ENCODE assay signal across 25 cellular contexts in the genomic region with DNA sequence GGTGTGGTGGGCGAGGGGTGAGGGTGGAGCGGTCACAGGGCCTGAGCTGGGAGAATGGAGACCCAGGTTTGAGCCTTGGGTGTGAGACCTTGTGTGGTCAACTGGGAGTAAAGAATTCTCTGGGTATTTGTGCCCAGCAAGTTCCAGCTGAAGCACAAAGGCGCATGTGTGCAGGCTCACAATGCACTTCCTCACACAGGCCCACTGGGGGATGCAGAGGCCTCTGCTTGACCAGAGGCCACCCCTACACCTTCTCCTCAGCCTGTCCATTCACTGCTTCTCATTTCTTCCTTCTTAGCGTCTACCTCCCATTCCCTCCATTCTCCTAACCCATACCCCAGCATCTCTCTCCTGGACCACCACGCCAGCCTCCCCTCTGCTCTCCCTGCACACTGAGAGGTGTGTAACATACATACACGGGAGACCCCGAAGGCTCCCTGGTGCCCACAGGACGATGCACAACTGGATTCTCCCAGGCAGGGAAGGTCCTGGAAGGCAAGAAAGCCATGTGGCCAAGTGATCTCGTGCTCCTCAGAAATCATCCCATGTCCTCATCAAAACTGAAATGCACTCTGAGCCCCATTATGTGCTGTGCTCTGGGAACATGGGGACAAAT. TPM values are rescaled to one million over a fixed set of nuclear protein-coding genes. Genes with fewer than 3 reads are reported as not detected.
DNase-seq lines count a peak whose midpoint lies in the region; ATAC-seq, FAIRE-seq and TF ChIP-seq lines count a peak whose summit lies in the region.
"Had no signal": no experiment of that assay in that cellular context is flagged by ENCODE, and none has a peak within 500 bp of the region (broad histone marks: within the 10 kb centered on the region; RNA-seq: fewer than 3 reads in every experiment).

No MANE protein-coding gene starts in this region.

- H3K36me3 ChIP-seq in H7 (replicated peaks; ENCODE audit: control insufficient read depth, insufficient read depth, low read length), result no peaks in the 10 kb centered on the region
- H3K36me3 ChIP-seq in GM12878 (ENCODE audit: control insufficient read depth in 2 of 2, insufficient read depth in 2 of 2, low read length in 1 of 2), result no peaks in the 10 kb centered on the region
- H3K36me3 ChIP-seq: HAP-1 had no signal

- peak; percentile 7 for ATAC-seq in HG03175 (IDR thresholded peaks at IDR 0.05; ENCODE audit: unreplicated experiment)
- peak; percentile 9 for ATAC-seq in GM12878
- no peak for ATAC-seq in GM19035 (IDR thresholded peaks at IDR 0.05; ENCODE audit: unreplicated experiment)
- no peak for ATAC-seq in left ventricle myocardium superior
- ATAC-seq: Panc1, T-helper 17 cell had no signal

- SMC1A ChIA-PET in GM12878 (lab: Charles Lee; ENCODE audit: uncharacterized antibody, unreplicated experiment), result interaction anchor here (1.4 kb wide), 1 partner anchor 38 kb away, joined by 4 read pairs; no protein-coding TSS in a partner anchor

- no peak for TF ChIP-seq RAD21 in GM12878 (IDR thresholded peaks at IDR 0.05; ENCODE audit: insufficient read depth, low read depth, low read length)

- H3K4me1 ChIP-seq in GM12878 (ENCODE audit: control insufficient read depth, insufficient read depth, low read length), result peaks cover 18% of the 10 kb centered on the region
- H3K4me1 ChIP-seq: HAP-1 had no signal

- in situ Hi-C loops in GM12878 (cut with MboI), result no loop called here

- H3K9ac ChIP-seq in GM12878 (ENCODE audit: control insufficient read depth, insufficient read depth, low read length), result no peak overlapping the region
- H3K9ac ChIP-seq: GM23248, SK-N-SH had no signal

- TF ChIP-seq EP300 in GM12878 (IDR thresholded peaks at IDR 0.05; ENCODE audit: borderline replicate concordance in 1 of 2, control insufficient read depth in 1 of 2, low read depth in 2 of 2, low read length in 2 of 2), result no peak

- TF ChIP-seq POLR2A in GM12878 (IDR thresholded peaks at IDR 0.05; ENCODE audit: low read depth, low read length) (no peak), erythroblast (IDR thresholded peaks at IDR 0.05; ENCODE audit: low read length) (no peak)

- no peak overlapping the region for H3K27ac ChIP-seq in GM12878 (ENCODE audit: control insufficient read depth, insufficient read depth)
- H3K27ac ChIP-seq: GM23248 had no signal

- POLR2A ChIA-PET in GM12878 (lab: Charles Lee), result no interaction called here

- H2AFZ ChIP-seq in GM12878 (ENCODE audit: control insufficient read depth, low read depth, low read length), result no peak overlapping the region
- H2AFZ ChIP-seq: GM23248 had no signal

- RAD21 ChIA-PET in GM12878 (lab: Charles Lee; ENCODE audit: unreplicated experiment), result no interaction called here

- 86% methylated on average over 9 of the region's 9 CpGs for WGBS in GM12878 (ENCODE audit: insufficient coverage, insufficient replicate concordance, low lambda C conversion rate, missing lambda C conversion rate)

- H3K27me3 ChIP-seq in H7 (ENCODE audit: control insufficient read depth, insufficient read depth, low read length), result peaks cover 26% of the 10 kb centered on the region
- peaks cover 0 to 5% of the 10 kb centered on the region in 2 experiments; a peak in 3 of 4 replicates for H3K27me3 ChIP-seq in GM12878 (replicated peaks in 1 of 2; ENCODE audit: control insufficient read depth in 2 of 2, insufficient read depth in 2 of 2, low read length in 1 of 2)

- peak; percentile 6 for DNase-seq in H7
- no peak for DNase-seq in GM12878 (ENCODE audit: low read depth, low spot score)
- no peak for DNase-seq in erythroblast (lab: John Stamatoyannopoulos, UW)
- no peak for DNase-seq in NCI-H1436 (lab: John Stamatoyannopoulos, UW)
- DNase-seq in left ventricle myocardium superior, result no peak
- DNase-seq: C1 segment of cervical spinal cord; CD4-positive, alpha-beta memory T cell; COR-L47; DMS53; GM23248; KG1; MM.1S; NCI-H2081 treated with DMSO at 0.1 percent for 48 hours; NCI-H2171; NCI-H226; NCI-H510A; SIG-M5; SK-N-SH; SW 1271; T-helper 17 cell had no signal

- BruUV-seq in GM12878 (replicated peaks; lab: Mats Ljungman, UMichigan), result no TSS peak

- H3K4me3 ChIP-seq in H7 (ENCODE audit: insufficient read depth, low read depth, low read length) (no peak overlapping the region), GM12878 (no peak overlapping the region)
- H3K4me3 ChIP-seq: GM23248, HAP-1 had no signal

- TF ChIP-seq CTCF in GM12878 (IDR thresholded peaks at IDR 0.05 in 2 of 3, conservative IDR thresholded peaks at IDR 0.05 in 1 of 3; ENCODE audit: control insufficient read depth in 2 of 3, extremely low read depth in 1 of 3, insufficient read depth in 1 of 3, low read depth in 3 of 3, low read length in 3 of 3), result no peak

- intact Hi-C loops in GM12878 (cut with micrococcal nuclease; ENCODE audit: unreplicated experiment) (loop anchor here (10.0 kb wide), 1 partner anchor 432 kb away; no protein-coding TSS in a partner anchor), left ventricle myocardium superior (cut with micrococcal nuclease) (no loop called here)

- no peaks in the 10 kb centered on the region for H4K20me1 ChIP-seq in GM12878 (ENCODE audit: control insufficient read depth, insufficient read depth)

- H3K4me2 ChIP-seq in GM12878 (ENCODE audit: control insufficient read depth, insufficient read depth), result no peak overlapping the region
- H3K4me2 ChIP-seq: SK-N-SH had no signal

- H3K9me3 ChIP-seq in GM12878 (replicated peaks; ENCODE audit: control insufficient read depth, insufficient read depth, low read length), result no peaks in the 10 kb centered on the region
- H3K9me3 ChIP-seq: HAP-1, SK-N-SH had no signal

- CTCF ChIA-PET in GM12878 (lab: Yijun Ruan, JAX), result interaction anchor here (0.8 to 0.9 kb wide), 3 partner anchors 10 to 193 kb away, joined by 3 to 4 read pairs (median 3); no protein-coding TSS in a partner anchor

- FAIRE-seq in GM12878 (lab: Jason Lieb, UNC), result no peak

- H3K79me2 ChIP-seq in GM12878 (ENCODE audit: control insufficient read depth, insufficient read depth, low read length), result no peaks in the 10 kb centered on the region

TF ChIP-seq in GM12878, 131 proteins besides CTCF, POLR2A, EP300 and RAD21 (continues in another document):
- TF ChIP-seq EGR1 (IDR thresholded peaks at IDR 0.05; ENCODE audit: borderline replicate concordance in 1 of 2, low read depth in 2 of 2, low read length in 2 of 2) (no peak), RCOR1 (conservative IDR thresholded peaks at IDR 0.05; ENCODE audit: low read depth, low read length) (no peak)
- TF ChIP-seq, protein P1, sequence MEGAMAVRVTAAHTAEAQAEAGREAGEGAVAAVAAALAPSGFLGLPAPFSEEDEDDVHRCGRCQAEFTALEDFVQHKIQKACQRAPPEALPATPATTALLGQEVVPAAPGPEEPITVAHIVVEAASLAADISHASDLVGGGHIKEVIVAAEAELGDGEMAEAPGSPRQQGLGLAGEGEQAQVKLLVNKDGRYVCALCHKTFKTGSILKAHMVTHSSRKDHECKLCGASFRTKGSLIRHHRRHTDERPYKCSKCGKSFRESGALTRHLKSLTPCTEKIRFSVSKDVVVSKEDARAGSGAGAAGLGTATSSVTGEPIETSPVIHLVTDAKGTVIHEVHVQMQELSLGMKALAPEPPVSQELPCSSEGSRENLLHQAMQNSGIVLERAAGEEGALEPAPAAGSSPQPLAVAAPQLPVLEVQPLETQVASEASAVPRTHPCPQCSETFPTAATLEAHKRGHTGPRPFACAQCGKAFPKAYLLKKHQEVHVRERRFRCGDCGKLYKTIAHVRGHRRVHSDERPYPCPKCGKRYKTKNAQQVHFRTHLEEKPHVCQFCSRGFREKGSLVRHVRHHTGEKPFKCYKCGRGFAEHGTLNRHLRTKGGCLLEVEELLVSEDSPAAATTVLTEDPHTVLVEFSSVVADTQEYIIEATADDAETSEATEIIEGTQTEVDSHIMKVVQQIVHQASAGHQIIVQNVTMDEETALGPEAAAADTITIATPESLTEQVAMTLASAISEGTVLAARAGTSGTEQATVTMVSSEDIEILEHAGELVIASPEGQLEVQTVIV (IDR thresholded peaks at IDR 0.05; ENCODE audit: borderline replicate concordance, partially characterized antibody), result no peak

RNA-seq across cellular contexts. Expression of a gene that starts 12.3 kb away (rescaled TPM):
- 11.6 and 12.3 TPM in 2 replicates for total RNA-seq in H7 (2014; rRNA removed; shearing (Covaris generic))
- 2.0 and 2.7 TPM in 2 replicates for total RNA-seq in GM12878 (2013; cell fraction: nucleolus; rRNA removed)
- total RNA-seq in GM12878 (2014; rRNA removed) (0.82 and 1.6 TPM in 2 replicates), GM12878 (2014; rRNA removed; fragmentation: Illumina TruSeq; extraction: Trizol) (1.3 and 1.4 TPM in 2 replicates), GM12878 (2021) (1.5 and 3.5 TPM in 2 replicates), left ventricle myocardium superior (18.0 TPM)
- 1.1 TPM for polyA plus RNA-seq in GM12878 (2011; ENCODE audit: low read depth)
- polyA plus RNA-seq in GM12878 (2011; rRNA removed) (0.19 and 0.50 TPM in 2 replicates), GM12878 (2014; fragmentation: Illumina TruSeq; extraction: Trizol) (1.2 and 1.5 TPM in 2 replicates), GM12878 (2014; fragmentation: Nextera tagmentation; extraction: Ambion mirVana) (1 to 10 TPM in 1 of 2 experiments, under 1 TPM in 1; 0.75 to 1.1 TPM), GM12878 (2014; rRNA removed) (1.5 and 3.0 TPM in 2 replicates), GM12878 (2016; fragmentation: Nextera tagmentation; extraction: Ambion mirVana) (under 1 TPM; 0.18 to 0.94 TPM)
- 0.10 and 0.15 TPM in 2 replicates for polyA plus RNA-seq in GM12878 (2011; cell fraction: cytosol; rRNA removed)
- 0.18 and 0.48 TPM in 2 replicates for polyA plus RNA-seq in GM12878 (2011; cell fraction: nucleus; rRNA removed)
- 0.22 and 1.00 TPM in 2 replicates for polyA plus RNA-seq in GM12878 (2012)
- polyA minus RNA-seq in GM12878 (2011; rRNA and poly(A)+ RNA removed), result 0.10 and 0.15 TPM in 2 replicates
- not detected in 2 replicates for polyA minus RNA-seq in GM12878 (2011; cell fraction: cytosol; rRNA and poly(A)+ RNA removed)
- polyA minus RNA-seq in GM12878 (2011; cell fraction: nucleus; rRNA and poly(A)+ RNA removed), result under 0.01 and 0.10 TPM in 2 replicates
- total RNA-seq: CD4-positive, alpha-beta memory T cell; GM23248; OCI-LY7; T-helper 17 cell had no signal
- polyA plus RNA-seq: CD4-positive, alpha-beta memory T cell had no signal

Comparison
In these comparisons a context has a peak if more than half of its experiments do, and no peak if none do; other contexts are left out.
1. ATAC-seq: peak in HG03175 (single experiment) and GM12878 (single experiment); none in GM19035 (single experiment) and left ventricle myocardium superior (single experiment).